In genomic region chr6:161410076-161410475, GRCh38 we compare ENCODE assay signal across 1 cellular context.
TF ChIP-seq lines count a peak whose summit lies in the region.

No MANE protein-coding gene starts in this region.

TF ChIP-seq in H1, 55 proteins besides CTCF, POLR2A, EP300 and RAD21:
- TF ChIP-seq CHD7 (IDR thresholded peaks at IDR 0.05; ENCODE audit: insufficient replicate concordance, low read length) (no peak), KDM5A (IDR thresholded peaks at IDR 0.05; ENCODE audit: low read length) (no peak), RBBP5 (IDR thresholded peaks at IDR 0.05; ENCODE audit: borderline replicate concordance, low read depth, low read length) (no peak), CTBP2 (IDR thresholded peaks at IDR 0.05; ENCODE audit: borderline replicate concordance, insufficient read depth, insufficient read length, low read length) (no peak), CEBPB (IDR thresholded peaks at IDR 0.05; ENCODE audit: low read depth, low read length) (no peak), POLR2AphosphoS5 (IDR thresholded peaks at IDR 0.05; ENCODE audit: low read depth, low read length) (no peak), BCL11A (IDR thresholded peaks at IDR 0.05; ENCODE audit: low read depth in 2 of 2, low read length in 2 of 2) (no peak), EZH2 (IDR thresholded peaks at IDR 0.05; ENCODE audit: low read depth, low read length, severe bottlenecking) (no peak), RXRA (IDR thresholded peaks at IDR 0.05; ENCODE audit: insufficient read depth, low read depth, low read length) (no peak), ATF3 (IDR thresholded peaks at IDR 0.05; ENCODE audit: insufficient read depth, low read depth, low read length) (no peak), KDM4A (IDR thresholded peaks at IDR 0.05; ENCODE audit: low read depth, low read length, severe bottlenecking) (no peak), NRF1 (IDR thresholded peaks at IDR 0.05; ENCODE audit: low read depth, low read length) (no peak), SIN3A (conservative IDR thresholded peaks at IDR 0.05 in 1 of 2, IDR thresholded peaks at IDR 0.05 in 1 of 2; ENCODE audit: low read depth in 1 of 2, low read length in 2 of 2) (no peak)
TF ChIP-seq in H1: peak in this region for 0.
